In genomic region chr6:41707565-41708200, GRCh38 we compare ENCODE assay signal across 9 cellular contexts. TPM values are rescaled to one million over a fixed set of nuclear protein-coding genes. Genes with fewer than 3 reads are reported as not detected.
DNase-seq lines count a peak whose midpoint lies in the region; ATAC-seq and TF ChIP-seq lines count a peak whose summit lies in the region.
"Had no signal": no experiment of that assay in that cellular context is flagged by ENCODE, and none has a peak within 500 bp of the region (broad histone marks: within the 10 kb centered on the region; RNA-seq: fewer than 3 reads in every experiment).

No MANE protein-coding gene starts in this region.

- H3K27me3 Mint-ChIP-seq in T-helper 2 cell treated with Interferon-gamma antibody and Interleukin-4, amounts not matched to agents 5 μg/mL and 100 μg/mL, for 36 hours (ENCODE audit: low read depth), result no peaks in the 10 kb centered on the region
- no peaks in the 10 kb centered on the region for H3K27me3 Mint-ChIP-seq in central memory CD8-positive, alpha-beta T cell

- TF ChIP-seq CTCF in GM12864 (IDR thresholded peaks at IDR 0.05; ENCODE audit: low read depth, low read length, missing control alignments) (no peak), psoas muscle (IDR thresholded peaks at IDR 0.05) (no peak)

- ATAC-seq in central memory CD8-positive, alpha-beta T cell (replicated peaks; ENCODE audit: extremely low read depth, poor library complexity, severe bottlenecking), result peak; percentile 48
- ATAC-seq in psoas muscle, result peak in 2 of 4 donors; percentile 14 to 18
- no peak for ATAC-seq in GM19452 (IDR thresholded peaks at IDR 0.05; ENCODE audit: unreplicated experiment)
- no peak for ATAC-seq in GM18520 (IDR thresholded peaks at IDR 0.05; ENCODE audit: unreplicated experiment)

- H3K4me3 ChIP-seq in GM12864 (ENCODE audit: low read depth, low read length) (peak overlapping the region; percentile 31; the same call in 1 of the 2 replicates), psoas muscle (peak overlapping the region; percentile 7)

- H3K9me3 ChIP-seq in psoas muscle, result no peaks in the 10 kb centered on the region

- peak overlapping the region; percentile 50 for H3K4me3 Mint-ChIP-seq in T-helper 2 cell treated with Interferon-gamma antibody and Interleukin-4, amounts not matched to agents 5 μg/mL and 100 μg/mL, for 36 hours
- H3K4me3 Mint-ChIP-seq in central memory CD8-positive, alpha-beta T cell, result peak overlapping the region; percentile 21

- peak overlapping the region; percentile 85 for H3K27ac Mint-ChIP-seq in T-helper 2 cell treated with Interferon-gamma antibody and Interleukin-4, amounts not matched to agents 5 μg/mL and 100 μg/mL, for 36 hours
- H3K27ac Mint-ChIP-seq in central memory CD8-positive, alpha-beta T cell (ENCODE audit: low read depth), result peak overlapping the region; percentile 88

- intact Hi-C loops in psoas muscle (cut with DNase I), result loop anchor here (2.0 to 10.0 kb wide), 2 partner anchors 23 to 67 kb away; partner anchors contain the start of gene FRS3 (in 1 of the 2)

- DNase-seq in GM12864 (ENCODE audit: low read depth) (no peak), psoas muscle (peak in 1 of 2 donors; percentile 66), SW 1271 (lab: John Stamatoyannopoulos, UW) (no peak), activated gamma-delta T cell (lab: John Stamatoyannopoulos, UW) (no peak)
- DNase-seq in T-helper 2 cell treated with Interferon-gamma antibody and Interleukin-4, amounts not matched to agents 5 μg/mL and 100 μg/mL, for 36 hours (ENCODE audit: low spot score), result no peak
- DNase-seq in central memory CD8-positive, alpha-beta T cell (ENCODE audit: low spot score in 2 of 2), result peak in 1 of 2 donors; percentile 22

- H3K27me3 ChIP-seq in psoas muscle (ENCODE audit: insufficient read depth in 3 of 3, low read length in 2 of 3), result no peaks in the 10 kb centered on the region

- H3K9me3 Mint-ChIP-seq in T-helper 2 cell treated with Interferon-gamma antibody and Interleukin-4, amounts not matched to agents 5 μg/mL and 100 μg/mL, for 36 hours, result no peaks in the 10 kb centered on the region
- H3K9me3 Mint-ChIP-seq in central memory CD8-positive, alpha-beta T cell, result no peaks in the 10 kb centered on the region

- peaks cover 25% of the 10 kb centered on the region for H3K4me1 Mint-ChIP-seq in T-helper 2 cell treated with Interferon-gamma antibody and Interleukin-4, amounts not matched to agents 5 μg/mL and 100 μg/mL, for 36 hours (ENCODE audit: low read depth)
- H3K4me1 Mint-ChIP-seq in central memory CD8-positive, alpha-beta T cell, result peaks cover 43% of the 10 kb centered on the region

- peak overlapping the region; percentile 85 for H3K27ac ChIP-seq in psoas muscle

- 45 to 62% (median 49%) methylated on average over 14 of the region's 14 CpGs for WGBS in psoas muscle, 3 donors

- no peaks in the 10 kb centered on the region for H3K36me3 Mint-ChIP-seq in T-helper 2 cell treated with Interferon-gamma antibody and Interleukin-4, amounts not matched to agents 5 μg/mL and 100 μg/mL, for 36 hours (ENCODE audit: low read depth)
- H3K36me3 Mint-ChIP-seq in central memory CD8-positive, alpha-beta T cell (ENCODE audit: insufficient read depth), result peaks cover 18% of the 10 kb centered on the region

- peaks cover 89% of the 10 kb centered on the region for H3K4me1 ChIP-seq in psoas muscle

- H3K36me3 ChIP-seq in psoas muscle (ENCODE audit: insufficient read depth in 1 of 2, low read depth in 1 of 2), result no peaks in the 10 kb centered on the region

RNA-seq across cellular contexts. Expression of gene TFEB, which starts 27.7 kb away (rescaled TPM):
- total RNA-seq in psoas muscle, result 10 to 100 TPM; 35.4 to 64.3 (median 39.8) TPM
- polyA plus RNA-seq in psoas muscle, result 10 to 100 TPM; 16.1 to 65.2 (median 51.6) TPM

RNA-seq across cellular contexts. Expression of gene PGC, which starts 39.5 kb away (rescaled TPM):
- not detected for total RNA-seq in psoas muscle
- polyA plus RNA-seq in psoas muscle, result 1 to 10 TPM in 1 of 3 donors, under 1 TPM in 1, not detected in 1; 0.48 to 1.0 TPM
- total RNA-seq: astrocyte had no signal
